In genomic region chr6:32796848-32797776, GRCh38 we compare ENCODE assay signal across 9 cellular contexts. TPM values are rescaled to one million over a fixed set of nuclear protein-coding genes. Genes with fewer than 3 reads are reported as not detected.
A peak's percentile ranks its signal among the peaks of the same experiment; 100 is the strongest.
DNase-seq lines count a peak whose midpoint lies in the region; ATAC-seq and TF ChIP-seq lines count a peak whose summit lies in the region.
"Had no signal": no experiment of that assay in that cellular context is flagged by ENCODE, and none has a peak within 500 bp of the region (broad histone marks: within the 10 kb centered on the region; RNA-seq: fewer than 3 reads in every experiment).

No MANE protein-coding gene starts in this region.

- H3K36me3 ChIP-seq in upper lobe of right lung, result no peaks in the 10 kb centered on the region

- DNase-seq in DMS79 treated with DMSO at 0.1 percent for 48 hours (lab: John Stamatoyannopoulos, UW) (peak; percentile 36), T follicular helper cell (ENCODE audit: low read depth) (peak; percentile 65), left cardiac atrium (peak; percentile 66), progenitor cell of endocrine pancreas (ENCODE audit: low spot score, unreplicated experiment) (peak; percentile 71), upper lobe of right lung (peak; percentile 83)
- DNase-seq in activated naive CD8-positive, alpha-beta T cell treated with anti-CD3 and anti-CD28 coated beads, Interleukin-2, amount 50 U/mL, for 24 hours, result peak; percentile 86

- peak; percentile 87 for TF ChIP-seq CTCF in progenitor cell of endocrine pancreas (IDR thresholded peaks at IDR 0.05; ENCODE audit: unreplicated experiment)
- peak; percentile 92 for TF ChIP-seq CTCF in upper lobe of right lung (IDR thresholded peaks at IDR 0.05)

- peak; percentile 72 for ATAC-seq in activated naive CD8-positive, alpha-beta T cell treated with anti-CD3 and anti-CD28 coated beads, Interleukin-2, amount 50 U/mL, for 24 hours
- ATAC-seq in left cardiac atrium (peak; percentile 76 to 86), upper lobe of right lung (peak; percentile 85), HG03342 (IDR thresholded peaks at IDR 0.05; ENCODE audit: unreplicated experiment) (no peak)

- peak; percentile 76 for TF ChIP-seq RAD21 in Ishikawa (IDR thresholded peaks at IDR 0.05; ENCODE audit: low read depth)

- H3K27ac ChIP-seq in upper lobe of right lung, result no peak overlapping the region

- H3K27me3 ChIP-seq in upper lobe of right lung, result peaks cover 11% of the 10 kb centered on the region

- peak overlapping the region; percentile 17 for H3K4me3 ChIP-seq in upper lobe of right lung

- peaks cover 27% of the 10 kb centered on the region for H3K4me1 Mint-ChIP-seq in activated naive CD8-positive, alpha-beta T cell treated with anti-CD3 and anti-CD28 coated beads, Interleukin-2, amount 50 U/mL, for 24 hours
- peaks cover 2% of the 10 kb centered on the region for H3K4me1 Mint-ChIP-seq in progenitor cell of endocrine pancreas (ENCODE audit: low read depth)

- H3K4me3 Mint-ChIP-seq in activated naive CD8-positive, alpha-beta T cell treated with anti-CD3 and anti-CD28 coated beads, Interleukin-2, amount 50 U/mL, for 24 hours, result peak overlapping the region; percentile 62
- H3K4me3 Mint-ChIP-seq in progenitor cell of endocrine pancreas (ENCODE audit: low read depth), result peak overlapping the region; percentile 60

- H3K4me1 ChIP-seq in upper lobe of right lung, result no peaks in the 10 kb centered on the region

- peak overlapping the region; percentile 50 for H3K27ac Mint-ChIP-seq in activated naive CD8-positive, alpha-beta T cell treated with anti-CD3 and anti-CD28 coated beads, Interleukin-2, amount 50 U/mL, for 24 hours
- H3K27ac Mint-ChIP-seq in progenitor cell of endocrine pancreas, result no peak overlapping the region

- TF ChIP-seq EP300 in Ishikawa (IDR thresholded peaks at IDR 0.05; ENCODE audit: borderline replicate concordance), result no peak

- peaks cover 31% of the 10 kb centered on the region for H3K27me3 Mint-ChIP-seq in activated naive CD8-positive, alpha-beta T cell treated with anti-CD3 and anti-CD28 coated beads, Interleukin-2, amount 50 U/mL, for 24 hours
- peaks cover 70% of the 10 kb centered on the region for H3K27me3 Mint-ChIP-seq in progenitor cell of endocrine pancreas

- intact Hi-C loops in left cardiac atrium (cut with DNase I), result loop anchor here (2.0 to 10.0 kb wide), 3 partner anchors 380 to 552 kb away; no protein-coding TSS in a partner anchor
- intact Hi-C loops in upper lobe of right lung (cut with DNase I), result loop anchor here (5.0 kb wide), 1 partner anchor 385 kb away; no protein-coding TSS in a partner anchor

- H3K36me3 Mint-ChIP-seq in activated naive CD8-positive, alpha-beta T cell treated with anti-CD3 and anti-CD28 coated beads, Interleukin-2, amount 50 U/mL, for 24 hours (ENCODE audit: low read depth), result no peaks in the 10 kb centered on the region
- H3K36me3 Mint-ChIP-seq in progenitor cell of endocrine pancreas (ENCODE audit: insufficient read depth), result no peaks in the 10 kb centered on the region

- no peaks in the 10 kb centered on the region for H3K9me3 ChIP-seq in upper lobe of right lung

- peaks cover 5% of the 10 kb centered on the region for H3K9me3 Mint-ChIP-seq in activated naive CD8-positive, alpha-beta T cell treated with anti-CD3 and anti-CD28 coated beads, Interleukin-2, amount 50 U/mL, for 24 hours
- peaks cover 4% of the 10 kb centered on the region for H3K9me3 Mint-ChIP-seq in progenitor cell of endocrine pancreas (ENCODE audit: low read depth)

TF ChIP-seq in Ishikawa, 13 proteins besides CTCF, POLR2A, EP300 and RAD21:
- no peak for TF ChIP-seq NFIC (IDR thresholded peaks at IDR 0.05)
- TF ChIP-seq CEBPB (IDR thresholded peaks at IDR 0.05), result peak; percentile 80

RNA-seq across cellular contexts. Expression of gene HLA-DOB, which starts 19.7 kb away (rescaled TPM):
- total RNA-seq in left cardiac atrium, result under 1 TPM; 0.24 to 0.27 TPM
- total RNA-seq in progenitor cell of endocrine pancreas, result not detected in 2 replicates
- total RNA-seq in upper lobe of right lung, result 0.64 TPM
- total RNA-seq: temporal lobe had no signal

RNA-seq across cellular contexts. Expression of gene HLA-DQB2, which starts 33.8 kb away (rescaled TPM):
- total RNA-seq in left cardiac atrium (1 to 10 TPM; 1.3 to 4.1 TPM), progenitor cell of endocrine pancreas (not detected in 2 replicates), upper lobe of right lung (62.8 TPM)
- total RNA-seq: temporal lobe had no signal

RNA-seq across cellular contexts. Expression of gene TAP2, which starts 41.4 kb away (rescaled TPM):
- total RNA-seq in left cardiac atrium, result 10 to 100 TPM; 19.4 to 30.7 TPM
- 2.0 and 5.1 TPM in 2 replicates for total RNA-seq in progenitor cell of endocrine pancreas
- 56.4 TPM for total RNA-seq in upper lobe of right lung

RNA-seq across cellular contexts. Expression of gene PSMB8, which starts 46.7 kb away (rescaled TPM):
- total RNA-seq in left cardiac atrium (10 to 100 TPM; 30.2 to 33.3 TPM), progenitor cell of endocrine pancreas (0.29 TPM in 1 of 2 replicates, not detected in the other), upper lobe of right lung (86.9 TPM)

RNA-seq across cellular contexts. Expression of gene HLA-DQA2, which starts 55.9 kb away (rescaled TPM):
- total RNA-seq in left cardiac atrium (1 to 10 TPM; 1.1 to 3.5 TPM), progenitor cell of endocrine pancreas (0.44 and 0.79 TPM in 2 replicates), upper lobe of right lung (51.7 TPM)
- total RNA-seq: temporal lobe had no signal

Comparison
In these comparisons a context has a peak if more than half of its experiments do, and no peak if none do; other contexts are left out.
1. DNase-seq: peak in every context shown above with its lines; median percentile 86 in activated naive CD8-positive, alpha-beta T cell treated with anti-CD3 and anti-CD28 coated beads, Interleukin-2, amount 50 U/mL, for 24 hours; 83 in upper lobe of right lung; 71 in progenitor cell of endocrine pancreas; 66 in left cardiac atrium; 65 in T follicular helper cell; 36 in DMS79 treated with DMSO at 0.1 percent for 48 hours.
2. RNA of gene HLA-DQB2, which starts 33.8 kb away (total RNA-seq): 62.8 TPM in upper lobe of right lung (single experiment); 1.3 to 4.1 TPM in left cardiac atrium and not detected in progenitor cell of endocrine pancreas; every median in the first group is over 10 times any median in the second.